Comparison of ENCODE assay signal across 8 cellular contexts in genomic region chr12:56223571-56224101, GRCh38. TPM values are rescaled to one million over a fixed set of nuclear protein-coding genes. Genes with fewer than 3 reads are reported as not detected.
DNase-seq lines count a peak whose midpoint lies in the region; ATAC-seq and TF ChIP-seq lines count a peak whose summit lies in the region.

No MANE protein-coding gene starts in this region.

- ATAC-seq in GM18861 (IDR thresholded peaks at IDR 0.05; ENCODE audit: unreplicated experiment), result peak; percentile 5
- no peak for ATAC-seq in gastrocnemius medialis
- ATAC-seq in GM18511 (IDR thresholded peaks at IDR 0.05; ENCODE audit: unreplicated experiment), result no peak
- no peak for ATAC-seq in GM19463 (IDR thresholded peaks at IDR 0.05; ENCODE audit: unreplicated experiment)

- intact Hi-C loops in gastrocnemius medialis (cut with DNase I; ENCODE audit: low total_unique reads), result loop anchor here (1.0 to 10.0 kb wide), 8 partner anchors 30 to 506 kb away; partner anchors contain the start of genes BLOC1S1, CS, MYL6 and SPRYD4

- H3K4me3 ChIP-seq in SJCRH30 (peak overlapping the region; percentile 57), fibroblast of mammary gland (ENCODE audit: control insufficient read depth, low read depth, low read length) (peak overlapping the region; percentile 40), gastrocnemius medialis (peak overlapping the region; percentile 15 to 85 (median 62))

- no peak for TF ChIP-seq POLR2A in gastrocnemius medialis (IDR thresholded peaks at IDR 0.05)

- no peaks in the 10 kb centered on the region for H3K36me3 ChIP-seq in SJCRH30
- peaks cover 0 to 6% of the 10 kb centered on the region in 2 donors for H3K36me3 ChIP-seq in gastrocnemius medialis

- DNase-seq in SJCRH30 (no peak), fibroblast of mammary gland (ENCODE audit: low read depth) (no peak), gastrocnemius medialis (no peak), germinal center (ENCODE audit: low spot score) (no peak), dedifferentiated amniotic fluid mesenchymal stem cell (ENCODE audit: extremely low spot score) (no peak)

- H3K27me3 ChIP-seq in SJCRH30, result no peaks in the 10 kb centered on the region
- H3K27me3 ChIP-seq in gastrocnemius medialis, result no peaks in the 10 kb centered on the region

- H3K27ac ChIP-seq in SJCRH30 (no peak overlapping the region), gastrocnemius medialis (peak overlapping the region; percentile 96 to 100 (median 98))

- no peak for TF ChIP-seq CTCF in fibroblast of mammary gland (conservative IDR thresholded peaks at IDR 0.05; ENCODE audit: control insufficient read depth, insufficient read depth, low read depth, low read length)
- TF ChIP-seq CTCF in gastrocnemius medialis (IDR thresholded peaks at IDR 0.05 in 4 of 5, conservative IDR thresholded peaks at IDR 0.05 in 1 of 5), result no peak

- H3K4me1 ChIP-seq in SJCRH30, result no peaks in the 10 kb centered on the region
- H3K4me1 ChIP-seq in gastrocnemius medialis, result peaks cover 34 to 45% of the 10 kb centered on the region in 2 donors

- H3K9me3 ChIP-seq in SJCRH30 (replicated peaks) (no peaks in the 10 kb centered on the region), gastrocnemius medialis (no peaks in the 10 kb centered on the region)

- in situ Hi-C loops in gastrocnemius medialis (cut with MboI; ENCODE audit: low sequenced_read_pairs in 4 of 4), result loop anchor here in 1 of 4 donors (10.0 kb wide), 1 partner anchor 109 kb away; the partner anchor contains the start of genes RPL41 and ZC3H10

RNA-seq across cellular contexts. Expression of gene NABP2, which starts 0.5 kb away (rescaled TPM):
- 43.2 and 46.5 TPM in 2 replicates for total RNA-seq in SJCRH30 (2014; rRNA removed; shearing (Covaris generic))
- total RNA-seq in gastrocnemius medialis, result 10 to 100 TPM; 29.6 to 75.0 (median 42.8) TPM

RNA-seq across cellular contexts. Expression of gene RNF41, which starts 1.9 kb away (rescaled TPM):
- 24.3 and 25.7 TPM in 2 replicates for total RNA-seq in SJCRH30 (2014; rRNA removed; shearing (Covaris generic))
- total RNA-seq in gastrocnemius medialis, result 10 to 100 TPM; 46.5 to 58.9 (median 54.8) TPM

RNA-seq across cellular contexts. Expression of gene SLC39A5, which starts 6.2 kb away (rescaled TPM):
- total RNA-seq in SJCRH30 (2014; rRNA removed; shearing (Covaris generic)), result not detected in 2 replicates
- under 1 TPM in 1 of 4 donors, not detected in 3; 0.83 TPM for total RNA-seq in gastrocnemius medialis

RNA-seq across cellular contexts. Expression of gene SMARCC2, which starts 34.4 kb away (rescaled TPM):
- total RNA-seq in SJCRH30 (2014; rRNA removed; shearing (Covaris generic)), result 57.3 and 60.9 TPM in 2 replicates
- total RNA-seq in gastrocnemius medialis, result 10 to 100 TPM; 34.1 to 56.9 (median 49.4) TPM

RNA-seq across cellular contexts. Expression of gene ANKRD52, which starts 34.5 kb away (rescaled TPM):
- total RNA-seq in SJCRH30 (2014; rRNA removed; shearing (Covaris generic)), result 12.0 and 12.5 TPM in 2 replicates
- 10 to 100 TPM; 14.7 to 30.9 (median 18.9) TPM for total RNA-seq in gastrocnemius medialis
